Comparison of ENCODE assay signal across 17 cellular contexts in genomic region chr6:121442591-121442990, GRCh38. TPM values are rescaled to one million over a fixed set of nuclear protein-coding genes. Genes with fewer than 3 reads are reported as not detected.
DNase-seq lines count a peak whose midpoint lies in the region; ATAC-seq and TF ChIP-seq lines count a peak whose summit lies in the region.
"Had no signal": no experiment of that assay in that cellular context is flagged by ENCODE, and none has a peak within 500 bp of the region (broad histone marks: within the 10 kb centered on the region; RNA-seq: fewer than 3 reads in every experiment).

No MANE protein-coding gene starts in this region.

- no peak overlapping the region for H3K4ac ChIP-seq in H9 (ENCODE audit: low read depth, low read length)

- H2BK12ac ChIP-seq in H9 (ENCODE audit: insufficient read length, low read depth, low read length) = no peak overlapping the region

- no peak overlapping the region for H3T11ph ChIP-seq in H9 (ENCODE audit: low read length)

- no peak overlapping the region for H2AFZ ChIP-seq in H9 (ENCODE audit: low read length)

- H3K4me2 ChIP-seq in H9 (ENCODE audit: insufficient read depth, insufficient read length, low read length) = peak overlapping the region; percentile 8

- no peaks in the 10 kb centered on the region for H4K20me1 ChIP-seq in H9 (ENCODE audit: control insufficient read depth, insufficient read depth, insufficient read length)

- DNase-seq in H9 = no peak
- DNase-seq in chondrocyte (ENCODE audit: low spot score) = no peak
- no peak for DNase-seq in right cardiac atrium
- no peak for DNase-seq in H7
- DNase-seq in mucosa of descending colon = no peak
- no peak for DNase-seq in NCI-H2081 (lab: John Stamatoyannopoulos, UW)
- DNase-seq: activated B cell treated with CpG ODN at 0.5 μM for 24 hours; BE2C; DMS53; NCI-H226; OCI-M1; stimulated activated CD4-positive, alpha-beta T cell treated with anti-CD3 and anti-CD28 coated beads, Interleukin-1b, Interleukin-23, amount 100 ng/mL, for 48 hours; transverse colon had no signal

- H3K4me3 ChIP-seq in right cardiac atrium (ENCODE audit: low read length) = peak overlapping the region; percentile 33
- H3K4me3 ChIP-seq in stomach smooth muscle (ENCODE audit: low read length in 2 of 2) = peak overlapping the region; percentile 13 to 24
- no peak overlapping the region for H3K4me3 ChIP-seq in H7 (ENCODE audit: insufficient read depth, low read depth, low read length)
- no peak overlapping the region for H3K4me3 ChIP-seq in mucosa of descending colon
- H3K4me3 ChIP-seq: prostate gland, transverse colon had no signal

- no peaks in the 10 kb centered on the region for H3K23me2 ChIP-seq in H9 (ENCODE audit: insufficient read length, low read depth, low read length, poor library complexity, severe bottlenecking)

- no peaks in the 10 kb centered on the region for H3K27me3 Mint-ChIP-seq in H9 (ENCODE audit: low read depth)
- no peaks in the 10 kb centered on the region for H3K27me3 Mint-ChIP-seq in chondrocyte (ENCODE audit: low read depth)

- no CpG with 5 or more reads among the region's 2 CpGs for WGBS in H9 (ENCODE audit: extremely low coverage, insufficient read length, low lambda C conversion rate)
- WGBS in right cardiac atrium = 44% methylated on average over 2 of the region's 2 CpGs

- intact Hi-C loops in right cardiac atrium (cut with DNase I) (loop anchor here in 1 of 4 donors (10.0 kb wide), 1 partner anchor 222 kb away; no protein-coding TSS in a partner anchor), mucosa of descending colon (cut with DNase I, micrococcal nuclease) (no loop called here)

- H3K56ac ChIP-seq in H9 (ENCODE audit: insufficient read length, low read depth, low read length) = no peak overlapping the region

- H2BK120ac ChIP-seq in H9 (ENCODE audit: low read depth, low read length, poor library complexity, severe bottlenecking) = no peak overlapping the region

- H2BK15ac ChIP-seq in H9 (ENCODE audit: low read depth, low read length) = no peak overlapping the region

- H2BK20ac ChIP-seq in H9 (ENCODE audit: low read depth, low read length, poor library complexity, severe bottlenecking) = no peak overlapping the region

- H3K23ac ChIP-seq in H9 (ENCODE audit: insufficient read length, low read depth, low read length) = no peak overlapping the region

- H2BK5ac ChIP-seq in H9 (ENCODE audit: insufficient read length, low read length) = no peak overlapping the region

- H3K9me3 Mint-ChIP-seq in H9 (no peaks in the 10 kb centered on the region), chondrocyte (ENCODE audit: low read depth) (no peaks in the 10 kb centered on the region)
- H3K9me3 Mint-ChIP-seq: activated B cell treated with CpG ODN at 0.5 μM for 24 hours had no signal

- H3K4me1 ChIP-seq in H9 (ENCODE audit: insufficient read depth, low read length) (peaks cover 5% of the 10 kb centered on the region; the same call in 1 of the 2 replicates), right cardiac atrium (ENCODE audit: control insufficient read depth, insufficient read depth, low read length) (no peaks in the 10 kb centered on the region), stomach smooth muscle (ENCODE audit: control insufficient read depth, insufficient read depth, low read length) (peaks cover 23% of the 10 kb centered on the region), mucosa of descending colon (ENCODE audit: low read depth) (no peaks in the 10 kb centered on the region)
- H3K4me1 ChIP-seq: BE2C, prostate gland had no signal

- peaks cover 70% of the 10 kb centered on the region for H3K79me2 ChIP-seq in H9 (ENCODE audit: insufficient read depth, low read length)

- H3K9me3 ChIP-seq in H9 (ENCODE audit: control insufficient read depth, low read depth, low read length) (no peaks in the 10 kb centered on the region), right cardiac atrium (ENCODE audit: control insufficient read depth, low read length) (no peaks in the 10 kb centered on the region), stomach smooth muscle (ENCODE audit: control insufficient read depth in 2 of 2, low read length in 2 of 2) (no peaks in the 10 kb centered on the region), mucosa of descending colon (no peaks in the 10 kb centered on the region)
- H3K9me3 ChIP-seq: BE2C, prostate gland, transverse colon had no signal

- TF ChIP-seq CTCF in H9 (conservative IDR thresholded peaks at IDR 0.05) = no peak
- no peak for TF ChIP-seq CTCF in chondrocyte (IDR thresholded peaks at IDR 0.05)
- TF ChIP-seq CTCF in mucosa of descending colon (IDR thresholded peaks at IDR 0.05) = no peak

- H3K9ac ChIP-seq in H9 (ENCODE audit: extremely low read depth, insufficient read length, low read length) (no peak overlapping the region), stomach smooth muscle (ENCODE audit: low read length in 2 of 2) (no peak overlapping the region)

- H3K79me1 ChIP-seq in H9 (ENCODE audit: insufficient read depth, low read depth, low read length, poor library complexity, severe bottlenecking) = no peaks in the 10 kb centered on the region

- ATAC-seq in right cardiac atrium = peak in 1 of 2 donors; percentile 25
- ATAC-seq in GM21423 (IDR thresholded peaks at IDR 0.05; ENCODE audit: unreplicated experiment) = no peak
- ATAC-seq in mucosa of descending colon = no peak

- H3K18ac ChIP-seq in H9 (ENCODE audit: insufficient read length, low read depth, low read length) = no peak overlapping the region

- H4K8ac ChIP-seq in H9 (replicated peaks; ENCODE audit: insufficient read length, low read depth, low read length) = no peak overlapping the region

- no peak overlapping the region for H3K27ac Mint-ChIP-seq in H9
- peak overlapping the region; percentile 66 for H3K27ac Mint-ChIP-seq in chondrocyte (ENCODE audit: unreplicated experiment)
- H3K27ac Mint-ChIP-seq: activated B cell treated with CpG ODN at 0.5 μM for 24 hours; activated naive CD8-positive, alpha-beta T cell had no signal

- H3K14ac ChIP-seq in H9 (ENCODE audit: insufficient read depth, low read length) = no peak overlapping the region

- H3K36me3 Mint-ChIP-seq in H9 (ENCODE audit: insufficient read depth in 1 of 3, low read depth in 3 of 3) (peaks cover 60 to 71% (median 62%) of the 10 kb centered on the region in 3 experiments), chondrocyte (ENCODE audit: low read depth) (peaks cover 22% of the 10 kb centered on the region)
- H3K36me3 Mint-ChIP-seq: activated naive CD8-positive, alpha-beta T cell had no signal

- H3K27ac ChIP-seq in H9 (ENCODE audit: insufficient read length, low read depth, low read length) = no peak overlapping the region
- peak overlapping the region; percentile 48 for H3K27ac ChIP-seq in right cardiac atrium (ENCODE audit: low read length)
- H3K27ac ChIP-seq in stomach smooth muscle (ENCODE audit: low read length) = peak overlapping the region; percentile 12
- H3K27ac ChIP-seq: transverse colon had no signal

- no peak overlapping the region for H4K91ac ChIP-seq in H9 (ENCODE audit: insufficient read length, low read depth, low read length)

- H2AK5ac ChIP-seq in H9 (ENCODE audit: insufficient read length, low read length) = no peak overlapping the region

- H4K5ac ChIP-seq in H9 (ENCODE audit: insufficient read length, low read depth, low read length) = no peak overlapping the region

- H3K4me1 Mint-ChIP-seq in H9 (peaks cover 66 to 72% of the 10 kb centered on the region in 2 experiments), chondrocyte (ENCODE audit: low read depth) (peaks cover 80% of the 10 kb centered on the region)

- H3K4me3 Mint-ChIP-seq in H9 (peak overlapping the region; percentile 2 to 36; a peak in 1 of 5 replicates), chondrocyte (ENCODE audit: unreplicated experiment) (peak overlapping the region; percentile 6)
- H3K4me3 Mint-ChIP-seq: activated B cell treated with CpG ODN at 0.5 μM for 24 hours; activated naive CD8-positive, alpha-beta T cell had no signal

- H3K36me3 ChIP-seq in stomach smooth muscle (ENCODE audit: control insufficient read depth in 2 of 2, insufficient read depth in 2 of 2, low read length in 2 of 2) (peaks cover 9 to 11% of the 10 kb centered on the region in 2 donors), H7 (replicated peaks; ENCODE audit: control insufficient read depth, insufficient read depth, low read length) (peaks cover 19% of the 10 kb centered on the region), mucosa of descending colon (ENCODE audit: low read depth) (no peaks in the 10 kb centered on the region)
- H3K36me3 ChIP-seq: BE2C, prostate gland, transverse colon had no signal

- H3K27me3 ChIP-seq in H9 (ENCODE audit: insufficient read depth, low read length) (no peaks in the 10 kb centered on the region), right cardiac atrium (ENCODE audit: control insufficient read depth, insufficient read depth) (no peaks in the 10 kb centered on the region), stomach smooth muscle (ENCODE audit: control insufficient read depth in 1 of 2, insufficient read depth in 2 of 2, low read length in 2 of 2) (no peaks in the 10 kb centered on the region), H7 (ENCODE audit: control insufficient read depth, insufficient read depth, low read length) (no peaks in the 10 kb centered on the region)

RNA-seq across cellular contexts. Expression of gene GJA1, which starts 7.1 kb away (rescaled TPM):
- total RNA-seq in H9 (2021) (528 and 530 TPM in 2 replicates), chondrocyte (194 to 296 TPM (median 295 TPM) in 3 replicates), right cardiac atrium (100 to 1,000 TPM; 101 to 217 (median 148) TPM), mucosa of descending colon (10 to 100 TPM in 2 of 3 donors, 1 to 10 TPM in 1; 5.1 to 13.2 (median 10.9) TPM)
- 116 TPM for polyA plus RNA-seq in right cardiac atrium
- total RNA-seq in H7 (2014; rRNA removed; shearing (Covaris generic)) = 395 and 586 TPM in 2 replicates
- total RNA-seq: activated B cell treated with CpG ODN at 0.5 μM for 24 hours had no signal

Comparison
In these comparisons a context has a peak if more than half of its experiments do, and no peak if none do; other contexts are left out.
1. H3K4me3 ChIP-seq: peak in right cardiac atrium (single experiment) and stomach smooth muscle (2 of 2); none in H7 (single experiment) and mucosa of descending colon (single experiment).
2. RNA of gene GJA1, which starts 7.1 kb away (total RNA-seq): 528 to 530 TPM in H9, 395 to 586 TPM in H7, 194 to 296 TPM in chondrocyte and 101 to 217 TPM in right cardiac atrium; 5.1 to 13.2 TPM in mucosa of descending colon; every median in the first group is over 4 times any median in the second.